14 cellular contexts compared by ENCODE assay signal in the genomic region with DNA sequence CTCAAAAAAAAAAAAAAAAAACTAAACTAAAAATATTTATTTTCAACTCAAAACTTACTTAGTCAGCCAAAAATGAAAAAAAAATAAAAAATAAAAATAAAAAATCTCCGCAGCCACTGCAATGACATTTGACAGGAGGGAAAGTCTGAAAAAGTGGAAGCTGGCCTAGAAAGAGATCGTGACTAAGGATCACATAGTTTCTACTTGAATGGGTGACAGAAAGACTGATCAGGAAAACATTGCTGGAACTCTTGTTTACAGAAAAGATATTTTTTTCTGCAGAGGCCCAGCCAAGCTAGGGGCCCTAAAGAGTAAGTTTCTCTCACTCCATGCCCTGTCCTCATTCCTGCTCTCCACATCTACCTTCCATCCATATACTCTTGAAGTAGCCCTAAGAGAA.
"Had no signal": no experiment of that assay in that cellular context is flagged by ENCODE, and none has a peak within 500 bp of the region (broad histone marks: within the 10 kb centered on the region; RNA-seq: fewer than 3 reads in every experiment).

No MANE protein-coding gene starts in this region.

- H3K27ac ChIP-seq: adrenal gland, esophagus muscularis mucosa, gastrocnemius medialis, neural progenitor cell, sigmoid colon had no signal

- H2AFZ ChIP-seq: neural progenitor cell had no signal

- H3K9ac ChIP-seq: neural progenitor cell had no signal

- H3K4me3 Mint-ChIP-seq: activated CD4-positive, alpha-beta memory T cell treated with anti-CD3 and anti-CD28 coated beads, Interleukin-2, amount 10 ng/mL, durations not matched to agents 7 days and 5 days; activated CD4-positive, alpha-beta T cell treated with anti-CD3 and anti-CD28 coated beads for 36 hours; activated T-cell treated with anti-CD3 and anti-CD28 coated beads, Interleukin-2, amount 50 U/mL, for 24 hours; naive B cell; neural progenitor cell; stimulated activated naive CD8-positive, alpha-beta T cell treated with anti-CD3 and anti-CD28 coated beads, Interleukin-15, amount 100 ng/mL, for 72 hours; T-helper 17 cell had no signal

- H3K27ac Mint-ChIP-seq: activated CD4-positive, alpha-beta memory T cell treated with anti-CD3 and anti-CD28 coated beads, Interleukin-2, amount 10 ng/mL, durations not matched to agents 7 days and 5 days; activated CD4-positive, alpha-beta T cell treated with anti-CD3 and anti-CD28 coated beads for 36 hours; activated T-cell treated with anti-CD3 and anti-CD28 coated beads, Interleukin-2, amount 50 U/mL, for 24 hours; naive B cell; neural progenitor cell; stimulated activated naive CD8-positive, alpha-beta T cell treated with anti-CD3 and anti-CD28 coated beads, Interleukin-15, amount 100 ng/mL, for 72 hours; T-helper 17 cell had no signal

- DNase-seq: activated CD4-positive, alpha-beta memory T cell treated with anti-CD3 and anti-CD28 coated beads, Interleukin-2, amount 10 ng/mL, durations not matched to agents 7 days and 5 days; activated CD4-positive, alpha-beta T cell treated with anti-CD3 and anti-CD28 coated beads for 36 hours; activated naive CD4-positive, alpha-beta T cell treated with anti-CD3 and anti-CD28 coated beads, Interleukin-2, amount 50 U/mL, for 16 hours; activated T-cell treated with anti-CD3 and anti-CD28 coated beads, Interleukin-2, amount 50 U/mL, for 24 hours; adrenal gland; gastrocnemius medialis; islet precursor cell; naive B cell; sigmoid colon; stimulated activated CD4-positive, alpha-beta T cell treated with anti-CD3 and anti-CD28 coated beads, Interleukin-1b, Interleukin-23, amount 100 ng/mL, for 48 hours; stimulated activated naive CD8-positive, alpha-beta T cell treated with anti-CD3 and anti-CD28 coated beads, Interleukin-15, amount 100 ng/mL, for 72 hours; T-helper 17 cell had no signal

- ATAC-seq: activated CD4-positive, alpha-beta T cell treated with anti-CD3 and anti-CD28 coated beads for 36 hours; stimulated activated naive CD8-positive, alpha-beta T cell treated with anti-CD3 and anti-CD28 coated beads, Interleukin-15, amount 100 ng/mL, for 72 hours; T-helper 17 cell had no signal

- H3K4me3 ChIP-seq: adrenal gland, esophagus muscularis mucosa, gastrocnemius medialis, neural progenitor cell, sigmoid colon had no signal

- H3K36me3 Mint-ChIP-seq: naive B cell, neural progenitor cell had no signal

- H3K4me1 ChIP-seq: adrenal gland, neural progenitor cell, sigmoid colon had no signal

- H3K9me3 Mint-ChIP-seq: neural progenitor cell had no signal

- H3K27me3 ChIP-seq: adrenal gland, esophagus muscularis mucosa, gastrocnemius medialis, neural progenitor cell, sigmoid colon had no signal

- H3K4me2 ChIP-seq: neural progenitor cell had no signal

- H3K27me3 Mint-ChIP-seq: activated CD4-positive, alpha-beta memory T cell treated with anti-CD3 and anti-CD28 coated beads, Interleukin-2, amount 10 ng/mL, durations not matched to agents 7 days and 5 days; activated CD4-positive, alpha-beta T cell treated with anti-CD3 and anti-CD28 coated beads for 36 hours; activated T-cell treated with anti-CD3 and anti-CD28 coated beads, Interleukin-2, amount 50 U/mL, for 24 hours; naive B cell; stimulated activated naive CD8-positive, alpha-beta T cell treated with anti-CD3 and anti-CD28 coated beads, Interleukin-15, amount 100 ng/mL, for 72 hours; T-helper 17 cell had no signal

- H3K36me3 ChIP-seq: adrenal gland, esophagus muscularis mucosa, gastrocnemius medialis, neural progenitor cell, sigmoid colon had no signal

- H3K4me1 Mint-ChIP-seq: activated CD4-positive, alpha-beta memory T cell treated with anti-CD3 and anti-CD28 coated beads, Interleukin-2, amount 10 ng/mL, durations not matched to agents 7 days and 5 days; activated CD4-positive, alpha-beta T cell treated with anti-CD3 and anti-CD28 coated beads for 36 hours; naive B cell; neural progenitor cell; stimulated activated naive CD8-positive, alpha-beta T cell treated with anti-CD3 and anti-CD28 coated beads, Interleukin-15, amount 100 ng/mL, for 72 hours; T-helper 17 cell had no signal

- H3K9me3 ChIP-seq: adrenal gland, esophagus muscularis mucosa, gastrocnemius medialis, sigmoid colon had no signal
